Comparison of ENCODE assay signal across 1 cellular context in genomic region chr20:63272105-63273078, GRCh38.
TF ChIP-seq lines count a peak whose summit lies in the region.

ARFGAP1 (plus strand) TSS chr20:63272813; CDS start chr20:63275581, 2,768 bp downstream.

TF ChIP-seq in IMR-90, 13 proteins besides CTCF, POLR2A, EP300 and RAD21 (continued from another document):
- TF ChIP-seq NFE2L2 (IDR thresholded peaks at IDR 0.05; ENCODE audit: low read depth, low read length) (no peak), BHLHE40 (IDR thresholded peaks at IDR 0.05; ENCODE audit: low read depth, low read length) (no peak), RFX5 (IDR thresholded peaks at IDR 0.05; ENCODE audit: low read depth, low read length) (no peak), CHD1 (IDR thresholded peaks at IDR 0.05; ENCODE audit: low read depth, low read length) (0 out of 2 replicates have a peak, but pooled peaks have one; percentile 24), MAFK (IDR thresholded peaks at IDR 0.05; ENCODE audit: low read depth, low read length) (no peak), MAZ (IDR thresholded peaks at IDR 0.05; ENCODE audit: borderline replicate concordance, low read depth, low read length) (peak; percentile 89), SMC3 (IDR thresholded peaks at IDR 0.05; ENCODE audit: low read depth, low read length) (no peak)
- TF ChIP-seq, protein P1, sequence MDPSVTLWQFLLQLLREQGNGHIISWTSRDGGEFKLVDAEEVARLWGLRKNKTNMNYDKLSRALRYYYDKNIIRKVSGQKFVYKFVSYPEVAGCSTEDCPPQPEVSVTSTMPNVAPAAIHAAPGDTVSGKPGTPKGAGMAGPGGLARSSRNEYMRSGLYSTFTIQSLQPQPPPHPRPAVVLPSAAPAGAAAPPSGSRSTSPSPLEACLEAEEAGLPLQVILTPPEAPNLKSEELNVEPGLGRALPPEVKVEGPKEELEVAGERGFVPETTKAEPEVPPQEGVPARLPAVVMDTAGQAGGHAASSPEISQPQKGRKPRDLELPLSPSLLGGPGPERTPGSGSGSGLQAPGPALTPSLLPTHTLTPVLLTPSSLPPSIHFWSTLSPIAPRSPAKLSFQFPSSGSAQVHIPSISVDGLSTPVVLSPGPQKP (IDR thresholded peaks at IDR 0.05; ENCODE audit: borderline replicate concordance, low read depth, low read length): no peak
